10 cellular contexts compared by ENCODE assay signal in genomic region chr2:218108834-218109233, GRCh38. TPM values are rescaled to one million over a fixed set of nuclear protein-coding genes. Genes with fewer than 3 reads are reported as not detected.
"Had no signal": no experiment of that assay in that cellular context is flagged by ENCODE, and none has a peak within 500 bp of the region (broad histone marks: within the 10 kb centered on the region; RNA-seq: fewer than 3 reads in every experiment).

No MANE protein-coding gene starts in this region.

RNA-seq across cellular contexts. Expression of gene CXCR2, which starts 17.0 kb away (rescaled TPM):
- total RNA-seq: transverse colon had no signal

RNA-seq across cellular contexts. Expression of gene RUFY4, which starts 39.8 kb away (rescaled TPM):
- total RNA-seq: stomach, suprapubic skin, temporal lobe, thyroid gland, tibial nerve, upper lobe of right lung, urinary bladder, vagina had no signal

RNA-seq across cellular contexts. Expression of gene CXCR1, which starts 57.9 kb away (rescaled TPM):
- total RNA-seq: temporal lobe, ureter had no signal
